16 cellular contexts compared by ENCODE assay signal in the genomic region with DNA sequence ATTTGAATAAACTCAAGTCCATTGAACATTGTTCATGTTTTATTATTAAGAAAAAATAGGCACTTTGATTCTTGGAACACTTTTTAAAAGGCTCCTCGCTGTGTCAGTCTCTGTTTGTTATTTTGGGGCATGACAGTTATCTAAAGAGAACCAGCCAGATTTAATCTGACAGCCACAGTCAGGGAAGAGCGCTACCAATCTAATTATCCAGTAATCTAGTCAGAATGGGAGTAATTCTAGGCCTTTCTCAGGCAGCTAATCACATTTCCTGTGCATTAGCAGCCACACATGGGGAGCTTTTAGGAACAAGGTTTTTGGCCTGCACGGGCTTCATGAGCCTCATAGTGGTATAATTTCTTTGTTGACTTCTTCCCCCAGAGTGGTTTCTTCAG.
DNase-seq lines count a peak whose midpoint lies in the region; ATAC-seq and TF ChIP-seq lines count a peak whose summit lies in the region.
"Had no signal": no experiment of that assay in that cellular context is flagged by ENCODE, and none has a peak within 500 bp of the region (broad histone marks: within the 10 kb centered on the region; RNA-seq: fewer than 3 reads in every experiment).

No MANE protein-coding gene starts in this region.

- peak; percentile 59 to 100; a peak in 3 of 4 replicates for TF ChIP-seq EP300 in SK-N-SH (IDR thresholded peaks at IDR 0.05; ENCODE audit: borderline replicate concordance in 1 of 2, low read depth in 1 of 2, low read length in 1 of 2)
- TF ChIP-seq EP300 in sigmoid colon (IDR thresholded peaks at IDR 0.05): no peak

- H3K9me3 ChIP-seq in SK-N-SH: no peaks in the 10 kb centered on the region
- H3K9me3 ChIP-seq in right cardiac atrium (ENCODE audit: control insufficient read depth, low read length): no peaks in the 10 kb centered on the region
- H3K9me3 ChIP-seq in sigmoid colon: no peaks in the 10 kb centered on the region

- H3K4me1 ChIP-seq in SK-N-SH (ENCODE audit: control insufficient read depth in 1 of 2, insufficient read depth in 2 of 2, low read depth in 1 of 2, low read length in 1 of 2) (peaks cover 17 to 54% of the 10 kb centered on the region in 2 experiments; a peak in 3 of 4 replicates), right cardiac atrium (ENCODE audit: control insufficient read depth, insufficient read depth, low read length) (no peaks in the 10 kb centered on the region), sigmoid colon (peaks cover 0 to 46% (median 32%) of the 10 kb centered on the region in 4 donors)

- peaks cover 51% of the 10 kb centered on the region for H3K79me2 ChIP-seq in SK-N-SH (ENCODE audit: insufficient read depth)

- peak overlapping the region in 1 of 2 experiments; percentile 41; a peak in 3 of 4 replicates for H3K4me3 ChIP-seq in SK-N-SH (ENCODE audit: low read depth in 2 of 2, low read length in 1 of 2)
- H3K4me3 ChIP-seq in right cardiac atrium (ENCODE audit: low read length): no peak overlapping the region
- H3K4me3 ChIP-seq in sigmoid colon: no peak overlapping the region

- CTCF ChIA-PET in SK-N-SH (lab: Yijun Ruan, JAX): interaction anchor here (0.9 to 2.5 kb wide), 9 partner anchors 13 to 1109 kb away, joined by 3 to 12 read pairs (median 4); no protein-coding TSS in a partner anchor

- H3K9ac ChIP-seq in SK-N-SH: peak overlapping the region; percentile 61

- TF ChIP-seq RAD21 in SK-N-SH (IDR thresholded peaks at IDR 0.05; ENCODE audit: low read length): peak; percentile 43

- H2AFZ ChIP-seq in SK-N-SH (ENCODE audit: low read depth): peak overlapping the region; percentile 24; the same call in 1 of the 2 replicates

- H3K27ac ChIP-seq in SK-N-SH (ENCODE audit: low read depth in 2 of 2, low read length in 1 of 2) (peak overlapping the region; percentile 92 to 100), right cardiac atrium (ENCODE audit: low read length) (peak overlapping the region; percentile 86), sigmoid colon (peak overlapping the region; percentile 34 to 82 (median 70))
- H3K27ac ChIP-seq: RWPE1 had no signal

- H3K27me3 ChIP-seq in SK-N-SH (ENCODE audit: insufficient read depth): no peaks in the 10 kb centered on the region
- H3K27me3 ChIP-seq in right cardiac atrium (ENCODE audit: control insufficient read depth, insufficient read depth): no peaks in the 10 kb centered on the region
- H3K27me3 ChIP-seq in sigmoid colon: no peaks in the 10 kb centered on the region

- H3K36me3 ChIP-seq in SK-N-SH (replicated peaks in 1 of 2; ENCODE audit: control insufficient read depth in 1 of 2, insufficient read depth in 2 of 2, low read length in 1 of 2): peaks cover 2 to 3% of the 10 kb centered on the region in 2 experiments
- no peaks in the 10 kb centered on the region for H3K36me3 ChIP-seq in sigmoid colon

- TF ChIP-seq CTCF in SK-N-SH (IDR thresholded peaks at IDR 0.05): no peak
- no peak for TF ChIP-seq CTCF in sigmoid colon (IDR thresholded peaks at IDR 0.05)

- DNase-seq in Daoy (ENCODE audit: low read depth) (peak; percentile 3), SK-N-SH (peak; percentile 30), right cardiac atrium (no peak), sigmoid colon (no peak), left colon (no peak), NCI-H1105 (lab: John Stamatoyannopoulos, UW) (no peak)
- no peak for DNase-seq in stimulated activated CD4-positive, alpha-beta T cell treated with anti-CD3 and anti-CD28 coated beads, Interleukin-4, amount 100 ng/mL, for 4 hours
- DNase-seq: activated CD4-positive, alpha-beta T cell treated with anti-CD3 and anti-CD28 coated beads for 4 hours; activated T-cell treated with anti-CD3 and anti-CD28 coated beads, Interleukin-2, amount 50 U/mL, for 24 hours; DND-41; NCI-H1694; NCI-H774; stimulated activated CD4-positive, alpha-beta T cell treated with anti-CD3 and anti-CD28 coated beads, Interleukin-12 subunit alpha, Interleukin-12 subunit beta, amount 100 ng/mL, for 4 hours; T-helper 2 cell had no signal

- TF ChIP-seq POLR2A in sigmoid colon (IDR thresholded peaks at IDR 0.05): no peak

- ATAC-seq in right cardiac atrium (no peak), left colon (no peak), GM19351 (IDR thresholded peaks at IDR 0.05; ENCODE audit: unreplicated experiment) (no peak)

- H3F3A ChIP-seq in SK-N-SH (replicated peaks; ENCODE audit: insufficient read depth): peaks cover 48% of the 10 kb centered on the region

- intact Hi-C loops in right cardiac atrium (cut with DNase I): no loop called here
- intact Hi-C loops in sigmoid colon (cut with DNase I): loop anchor here (5.0 kb wide), 2 partner anchors 39 to 361 kb away; partner anchors contain the start of gene RBMS3
- intact Hi-C loops in left colon (cut with DNase I, micrococcal nuclease): no loop called here

- peak overlapping the region; percentile 59 for H3K4me2 ChIP-seq in SK-N-SH

- WGBS in SK-N-SH (ENCODE audit: low lambda C conversion rate): 21% methylated on average over 3 of the region's 3 CpGs
- 63% methylated on average over 3 of the region's 3 CpGs for WGBS in right cardiac atrium
- whole genome bisulfite sequencing in sigmoid colon, 2 donors: 71 to 83% methylated on average over 3 of the region's 3 CpGs

- H3K9me2 ChIP-seq in SK-N-SH: no peaks in the 10 kb centered on the region

- POLR2A ChIA-PET in SK-N-SH (lab: Yijun Ruan, JAX): interaction anchor here (0.6 to 2.4 kb wide), 16 partner anchors 85 to 498 kb away, joined by 3 to 13 read pairs (median 5); partner anchors contain the start of gene RBMS3

- H4K20me1 ChIP-seq in SK-N-SH (ENCODE audit: insufficient read depth): no peaks in the 10 kb centered on the region

TF ChIP-seq in SK-N-SH, 30 proteins besides CTCF, POLR2A, EP300 and RAD21 (continues in another document):
- TF ChIP-seq USF2 (IDR thresholded peaks at IDR 0.05; ENCODE audit: borderline replicate concordance, low read depth, low read length) (no peak), FOSL2 (IDR thresholded peaks at IDR 0.05; ENCODE audit: borderline replicate concordance, low read depth) (no peak), RXRA (IDR thresholded peaks at IDR 0.05; ENCODE audit: borderline replicate concordance, low read depth) (0 out of 2 replicates have a peak, but pooled peaks have one; percentile 3), EZH2phosphoT487 (IDR thresholded peaks at IDR 0.05; ENCODE audit: borderline replicate concordance, low read depth) (no peak), PBX3 (IDR thresholded peaks at IDR 0.05) (peak; percentile 82), FOXM1 (IDR thresholded peaks at IDR 0.05; ENCODE audit: low read depth) (peak; percentile 92), TCF12 (IDR thresholded peaks at IDR 0.05) (peak; percentile 82), MXI1 (IDR thresholded peaks at IDR 0.05; ENCODE audit: low read depth, low read length) (peak; percentile 9; the same call in 1 of the 2 replicates), ELF1 (IDR thresholded peaks at IDR 0.05) (0 out of 2 replicates have a peak, but pooled peaks have one; percentile 16), GATA2 (CRISPR knock-in tag; IDR thresholded peaks at IDR 0.05) (peak; percentile 94), POLR2AphosphoS5 (IDR thresholded peaks at IDR 0.05; ENCODE audit: low read depth, low read length) (peak; percentile 65), FOXJ3 (CRISPR knock-in tag; IDR thresholded peaks at IDR 0.05) (peak; percentile 97), RCOR1 (IDR thresholded peaks at IDR 0.05; ENCODE audit: low read length) (peak; percentile 72; the same call in 1 of the 2 replicates), TAF1 (IDR thresholded peaks at IDR 0.05; ENCODE audit: borderline replicate concordance, low read depth, low read length) (no peak)
- TF ChIP-seq, protein P1, sequence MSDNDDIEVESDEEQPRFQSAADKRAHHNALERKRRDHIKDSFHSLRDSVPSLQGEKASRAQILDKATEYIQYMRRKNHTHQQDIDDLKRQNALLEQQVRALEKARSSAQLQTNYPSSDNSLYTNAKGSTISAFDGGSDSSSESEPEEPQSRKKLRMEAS (IDR thresholded peaks at IDR 0.05; ENCODE audit: low read depth): peak; percentile 26; the same call in 1 of the 2 replicates
- TF ChIP-seq, protein P2, sequence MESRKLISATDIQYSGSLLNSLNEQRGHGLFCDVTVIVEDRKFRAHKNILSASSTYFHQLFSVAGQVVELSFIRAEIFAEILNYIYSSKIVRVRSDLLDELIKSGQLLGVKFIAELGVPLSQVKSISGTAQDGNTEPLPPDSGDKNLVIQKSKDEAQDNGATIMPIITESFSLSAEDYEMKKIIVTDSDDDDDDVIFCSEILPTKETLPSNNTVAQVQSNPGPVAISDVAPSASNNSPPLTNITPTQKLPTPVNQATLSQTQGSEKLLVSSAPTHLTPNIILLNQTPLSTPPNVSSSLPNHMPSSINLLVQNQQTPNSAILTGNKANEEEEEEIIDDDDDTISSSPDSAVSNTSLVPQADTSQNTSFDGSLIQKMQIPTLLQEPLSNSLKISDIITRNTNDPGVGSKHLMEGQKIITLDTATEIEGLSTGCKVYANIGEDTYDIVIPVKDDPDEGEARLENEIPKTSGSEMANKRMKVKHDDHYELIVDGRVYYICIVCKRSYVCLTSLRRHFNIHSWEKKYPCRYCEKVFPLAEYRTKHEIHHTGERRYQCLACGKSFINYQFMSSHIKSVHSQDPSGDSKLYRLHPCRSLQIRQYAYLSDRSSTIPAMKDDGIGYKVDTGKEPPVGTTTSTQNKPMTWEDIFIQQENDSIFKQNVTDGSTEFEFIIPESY (IDR thresholded peaks at IDR 0.05; ENCODE audit: borderline replicate concordance, low read depth): no peak

Comparison
In these comparisons a context has a peak if more than half of its experiments do, and no peak if none do; other contexts are left out.
1. DNase-seq: peak in Daoy (single experiment) and SK-N-SH (single experiment); none in right cardiac atrium (0 of 3), sigmoid colon (single experiment), left colon (0 of 2), stimulated activated CD4-positive, alpha-beta T cell treated with anti-CD3 and anti-CD28 coated beads, Interleukin-4, amount 100 ng/mL, for 4 hours (0 of 2) and NCI-H1105 (single experiment).
2. Peak in every context shown above with its lines, with median percentiles within 50 percentile points of each other: H3K27ac ChIP-seq.